Comparison of ENCODE assay signal across 8 cellular contexts in the genomic region with DNA sequence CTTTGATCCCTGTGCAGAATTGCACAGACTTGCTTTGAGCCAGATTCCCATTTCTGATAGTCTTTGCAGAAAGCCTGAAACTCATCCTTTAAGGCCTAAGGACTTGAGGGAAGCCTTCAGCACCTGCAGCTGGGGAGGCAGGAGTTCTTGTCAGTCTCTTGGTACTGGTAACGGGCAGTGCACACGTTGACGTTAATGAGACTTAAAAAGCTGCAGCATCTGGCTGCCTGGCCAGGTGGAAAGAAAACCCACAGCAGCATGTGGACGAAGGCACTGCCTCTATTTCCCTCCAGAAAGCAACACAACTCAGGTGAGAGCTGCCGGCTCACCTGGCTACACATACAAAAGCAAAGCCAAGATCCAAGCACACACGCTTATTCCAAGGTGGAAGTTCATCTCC.
A peak's percentile ranks its signal among the peaks of the same experiment; 100 is the strongest.
DNase-seq lines count a peak whose midpoint lies in the region; ATAC-seq and TF ChIP-seq lines count a peak whose summit lies in the region.

No MANE protein-coding gene starts in this region.

- no peaks in the 10 kb centered on the region for H3K27me3 ChIP-seq in lower lobe of right lung (ENCODE audit: low read depth)

- TF ChIP-seq CTCF in lower lobe of right lung (IDR thresholded peaks at IDR 0.05): no peak
- no peak for TF ChIP-seq CTCF in mucosa of descending colon (IDR thresholded peaks at IDR 0.05)

- peak overlapping the region; percentile 6 for H3K27ac ChIP-seq in lower lobe of right lung

- H3K9me3 ChIP-seq in lower lobe of right lung: no peaks in the 10 kb centered on the region
- H3K9me3 ChIP-seq in mucosa of descending colon: no peaks in the 10 kb centered on the region

- ATAC-seq in GM19025 (IDR thresholded peaks at IDR 0.05; ENCODE audit: low read depth, unreplicated experiment): peak; percentile 4
- ATAC-seq in HG02571 (IDR thresholded peaks at IDR 0.05; ENCODE audit: unreplicated experiment): peak; percentile 29
- no peak for ATAC-seq in lower lobe of right lung
- no peak for ATAC-seq in HG02885 (IDR thresholded peaks at IDR 0.05; ENCODE audit: poor library complexity, unreplicated experiment)
- no peak for ATAC-seq in mucosa of descending colon

- DNase-seq in RPMI8226 (peak; percentile 89), lower lobe of right lung (no peak), NCI-H1694 (lab: John Stamatoyannopoulos, UW) (no peak), mucosa of descending colon (no peak)
- no peak for DNase-seq in activated CD4-positive, CD25-positive, alpha-beta regulatory T cell treated with anti-CD3 and anti-CD28 coated beads, Interleukin-2, amount 50 U/mL, for 72 hours

- H3K36me3 ChIP-seq in lower lobe of right lung: no peaks in the 10 kb centered on the region
- H3K36me3 ChIP-seq in mucosa of descending colon (ENCODE audit: low read depth): no peaks in the 10 kb centered on the region

- intact Hi-C loops in lower lobe of right lung (cut with DNase I): no loop called here
- intact Hi-C loops in mucosa of descending colon (cut with DNase I, micrococcal nuclease): no loop called here

- H3K4me1 ChIP-seq in lower lobe of right lung (peaks cover 17% of the 10 kb centered on the region), mucosa of descending colon (ENCODE audit: low read depth) (peaks cover 4% of the 10 kb centered on the region)

- H3K4me3 ChIP-seq in lower lobe of right lung (no peak overlapping the region), mucosa of descending colon (no peak overlapping the region)

Comparison
In these comparisons a context has a peak if more than half of its experiments do, and no peak if none do; other contexts are left out.
1. ATAC-seq: peak in GM19025 (single experiment) and HG02571 (single experiment); none in lower lobe of right lung (0 of 2), HG02885 (single experiment) and mucosa of descending colon (single experiment).